ENCODE assay signal across 1 cellular context in genomic region chr7:44294325-44295069, GRCh38.
TF ChIP-seq lines count a peak whose summit lies in the region.

No MANE protein-coding gene starts in this region.

TF ChIP-seq in H1, 55 proteins besides CTCF, POLR2A, EP300 and RAD21:
- TF ChIP-seq GTF2F1 (IDR thresholded peaks at IDR 0.05; ENCODE audit: borderline replicate concordance, low read depth, low read length) (no peak), RXRA (IDR thresholded peaks at IDR 0.05; ENCODE audit: insufficient read depth, low read depth, low read length) (no peak), HDAC6 (IDR thresholded peaks at IDR 0.05; ENCODE audit: low read depth, low read length) (no peak), SP2 (IDR thresholded peaks at IDR 0.05; ENCODE audit: low read length) (no peak), CTBP2 (IDR thresholded peaks at IDR 0.05; ENCODE audit: borderline replicate concordance, insufficient read depth, insufficient read length, low read length) (no peak), FOSL1 (IDR thresholded peaks at IDR 0.05; ENCODE audit: insufficient read depth, low read depth, low read length) (no peak), ATF3 (IDR thresholded peaks at IDR 0.05; ENCODE audit: insufficient read depth, low read depth, low read length) (no peak), EZH2 (IDR thresholded peaks at IDR 0.05; ENCODE audit: low read depth, low read length, severe bottlenecking) (no peak), CREB1 (IDR thresholded peaks at IDR 0.05) (no peak), ZNF274 (IDR thresholded peaks at IDR 0.05; ENCODE audit: borderline replicate concordance, extremely low read depth, low read length) (no peak), USF2 (IDR thresholded peaks at IDR 0.05; ENCODE audit: low read length) (no peak), PHF8 (conservative IDR thresholded peaks at IDR 0.05; ENCODE audit: low read depth, low read length) (no peak), TEAD4 (IDR thresholded peaks at IDR 0.05; ENCODE audit: low read depth, low read length) (no peak), POU5F1 (IDR thresholded peaks at IDR 0.05; ENCODE audit: low read depth, low read length) (no peak), SP1 (IDR thresholded peaks at IDR 0.05; ENCODE audit: low read depth, low read length) (no peak), BRCA1 (IDR thresholded peaks at IDR 0.05; ENCODE audit: low read depth, low read length) (no peak), NANOG (IDR thresholded peaks at IDR 0.05; ENCODE audit: insufficient read depth, low read depth, low read length, poor library complexity, severe bottlenecking) (no peak), POLR2AphosphoS5 (IDR thresholded peaks at IDR 0.05; ENCODE audit: low read depth, low read length) (no peak), CHD1 (IDR thresholded peaks at IDR 0.05; ENCODE audit: low read depth, low read length) (no peak), KDM5A (IDR thresholded peaks at IDR 0.05; ENCODE audit: low read length) (no peak)
TF ChIP-seq in H1: peak in this region for 0.
